14 cellular contexts compared by ENCODE assay signal in the genomic region with DNA sequence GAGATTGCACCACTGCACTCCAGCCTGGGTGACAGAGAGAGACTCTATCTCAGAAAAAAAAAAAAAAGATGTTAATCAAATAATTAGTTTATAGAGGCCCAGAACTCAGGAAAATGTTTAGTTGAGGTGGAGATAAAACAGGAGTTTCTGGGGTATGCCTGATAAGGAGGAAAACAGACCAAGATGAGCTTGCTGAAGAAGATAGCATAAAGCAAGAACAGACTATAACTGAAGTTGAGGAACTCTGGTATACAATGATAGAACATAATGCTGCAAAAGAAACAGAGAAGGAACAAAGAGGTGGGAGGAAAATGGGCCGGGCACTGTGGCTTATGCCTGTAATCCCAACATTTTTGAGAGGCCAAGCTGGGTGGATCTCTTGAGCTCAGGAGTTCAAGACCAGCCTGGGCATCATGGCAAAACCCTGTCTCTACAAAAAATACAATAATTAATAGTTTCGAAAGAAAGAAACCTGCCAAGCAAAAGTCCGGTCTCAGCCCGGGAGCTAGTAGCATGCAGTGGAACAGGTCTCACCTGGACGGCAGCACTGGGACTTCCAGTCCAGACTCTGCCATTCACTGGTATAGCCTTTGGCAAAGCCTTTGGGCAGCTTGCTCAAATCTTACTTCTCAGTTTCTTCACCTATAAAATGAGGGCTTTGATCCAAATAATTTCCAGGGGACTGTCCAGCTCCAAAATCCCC.
"Had no signal": no experiment of that assay in that cellular context is flagged by ENCODE, and none has a peak within 500 bp of the region (broad histone marks: within the 10 kb centered on the region; RNA-seq: fewer than 3 reads in every experiment).

No MANE protein-coding gene starts in this region.

- H3K36me3 Mint-ChIP-seq: activated naive CD4-positive, alpha-beta T cell treated with anti-CD3 and anti-CD28 coated beads, Interleukin-2, amount 50 U/mL, for 72 hours; natural killer cell had no signal

- H3K27me3 ChIP-seq: brain microvascular endothelial cell, esophagus muscularis mucosa, tibial artery had no signal

- H3K27ac ChIP-seq: brain microvascular endothelial cell, esophagus muscularis mucosa, skin epidermis, tibial artery had no signal

- H3K27me3 Mint-ChIP-seq: activated CD4-positive, alpha-beta T cell treated with anti-CD3 and anti-CD28 coated beads, Interleukin-2, amount 10 ng/mL, durations not matched to agents 7 days and 5 days had no signal

- DNase-seq: activated CD4-positive, alpha-beta T cell treated with anti-CD3 and anti-CD28 coated beads, Interleukin-2, amount 10 ng/mL, durations not matched to agents 7 days and 5 days; activated CD4-positive, CD25-positive, alpha-beta regulatory T cell; activated effector memory CD4-positive, alpha-beta T cell treated with anti-CD3 and anti-CD28 coated beads, Interleukin-2, amount 50 U/mL, for 16 hours; amniotic stem cell; brain microvascular endothelial cell; head of caudate nucleus; left cardiac atrium; natural killer cell; T-helper 1 cell; tibial artery had no signal

- H3K9me3 Mint-ChIP-seq: activated CD4-positive, alpha-beta T cell treated with anti-CD3 and anti-CD28 coated beads, Interleukin-2, amount 10 ng/mL, durations not matched to agents 7 days and 5 days; natural killer cell had no signal

- H3K4me1 ChIP-seq: esophagus muscularis mucosa, tibial artery had no signal

- ATAC-seq: activated naive CD4-positive, alpha-beta T cell treated with anti-CD3 and anti-CD28 coated beads, Interleukin-2, amount 50 U/mL, for 72 hours; left cardiac atrium; natural killer cell had no signal

- H3K9me3 ChIP-seq: esophagus muscularis mucosa, tibial artery had no signal

- H3K27ac Mint-ChIP-seq: activated naive CD4-positive, alpha-beta T cell treated with anti-CD3 and anti-CD28 coated beads, Interleukin-2, amount 50 U/mL, for 72 hours; natural killer cell had no signal

- H3K4me3 Mint-ChIP-seq: activated CD4-positive, alpha-beta T cell treated with anti-CD3 and anti-CD28 coated beads, Interleukin-2, amount 10 ng/mL, durations not matched to agents 7 days and 5 days; natural killer cell had no signal

- H3K4me3 ChIP-seq: esophagus muscularis mucosa, lung, skin epidermis, tibial artery had no signal
